Comparison of ENCODE assay signal across 16 cellular contexts in the genomic region with DNA sequence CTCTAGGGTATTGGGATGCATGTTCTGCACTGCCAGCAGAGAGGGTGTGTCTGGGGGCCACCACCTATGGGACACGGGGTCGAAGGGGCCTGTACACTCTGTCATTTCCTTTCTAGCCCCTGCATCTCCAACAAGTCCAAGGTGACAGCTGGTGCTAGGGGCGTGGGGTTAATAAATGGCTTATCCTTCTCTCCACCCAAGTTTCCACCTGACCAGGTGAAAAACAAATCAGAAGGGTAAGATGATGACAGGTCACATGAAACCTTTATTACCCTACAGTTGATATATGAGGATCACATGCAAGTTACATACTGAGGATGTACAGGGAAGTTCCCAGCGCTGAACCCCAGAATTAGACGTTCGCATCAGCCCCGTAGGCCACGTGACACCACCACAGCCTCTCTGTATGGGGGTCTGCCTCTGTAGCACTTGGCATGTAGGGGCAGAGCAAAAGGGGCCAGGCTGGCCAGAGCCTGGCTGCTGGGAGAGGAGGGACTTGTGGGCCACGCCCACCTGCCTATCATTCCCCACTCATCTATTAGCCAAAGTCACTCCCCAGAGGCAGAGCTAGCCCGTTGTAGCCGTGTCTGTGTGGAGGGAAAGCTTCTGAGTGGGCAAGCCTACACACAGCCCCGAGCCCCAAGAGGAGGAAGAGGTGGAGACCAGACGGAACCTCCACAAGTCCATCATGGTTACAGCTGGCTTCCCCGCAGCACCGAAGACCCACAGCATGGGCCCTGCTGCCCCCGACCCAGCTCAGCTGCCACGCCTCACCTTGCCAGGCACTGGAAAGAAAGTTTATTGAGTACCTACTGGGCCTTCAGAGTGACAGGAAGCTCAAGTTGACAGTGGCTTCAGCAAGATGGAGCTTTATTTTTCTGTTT. TPM values are rescaled to one million over a fixed set of nuclear protein-coding genes. Genes with fewer than 3 reads are reported as not detected.
DNase-seq lines count a peak whose midpoint lies in the region; ATAC-seq and TF ChIP-seq lines count a peak whose summit lies in the region.
"Had no signal": no experiment of that assay in that cellular context is flagged by ENCODE, and none has a peak within 500 bp of the region (broad histone marks: within the 10 kb centered on the region; RNA-seq: fewer than 3 reads in every experiment).

No MANE protein-coding gene starts in this region.

- no peak overlapping the region for H3K4me3 Mint-ChIP-seq in stimulated activated effector memory CD8-positive, alpha-beta T cell treated with anti-CD3 and anti-CD28 coated beads, Interleukin-12 subunit alpha, Interleukin-12 subunit beta, amount 100 ng/mL, for 72 hours

- H3K36me3 ChIP-seq in BLaER1 treated with 17β-estradiol and CSF1 and Interleukin-3, amounts not matched to agents 10 nM and 100 nM: peaks cover 0 to 24% (median 7%) of the 10 kb centered on the region in 11 experiments; a peak in 7 of 22 replicates
- H3K36me3 ChIP-seq in mucosa of descending colon (ENCODE audit: low read depth) (peaks cover 3% of the 10 kb centered on the region), vagina (no peaks in the 10 kb centered on the region)
- H3K36me3 ChIP-seq: ascending aorta had no signal

- H3K27me3 ChIP-seq in BLaER1 treated with 17β-estradiol and CSF1 and Interleukin-3, amounts not matched to agents 10 nM and 100 nM: peaks cover 0 to 6% (median 0%) of the 10 kb centered on the region in 11 experiments; a peak in 4 of 22 replicates
- H3K27me3 ChIP-seq in vagina: no peaks in the 10 kb centered on the region
- H3K27me3 ChIP-seq: ascending aorta had no signal

- H4K20me1 ChIP-seq in BLaER1 treated with 17β-estradiol and CSF1 and Interleukin-3, amounts not matched to agents 10 nM and 100 nM: peaks cover 0 to 40% (median 18%) of the 10 kb centered on the region in 11 experiments; a peak in 16 of 22 replicates

- DNase-seq in ELF-1 (ENCODE audit: low read depth, low spot score) (peak; percentile 54), mucosa of descending colon (peak; percentile 62 to 71 (median 69)), head of caudate nucleus (no peak), vagina (ENCODE audit: extremely low spot score in 2 of 2) (no peak)
- no peak for DNase-seq in stimulated activated effector memory CD8-positive, alpha-beta T cell treated with anti-CD3 and anti-CD28 coated beads, Interleukin-12 subunit alpha, Interleukin-12 subunit beta, amount 100 ng/mL, for 72 hours (ENCODE audit: low spot score in 2 of 2)
- DNase-seq: activated CD8-positive, alpha-beta memory T cell treated with anti-CD3 and anti-CD28 coated beads, Interleukin-2, amount 10 ng/mL, durations not matched to agents 7 days and 5 days; effector memory CD8-positive, alpha-beta T cell; NCI-H187; stimulated activated CD4-positive, alpha-beta T cell treated with anti-CD3 and anti-CD28 coated beads, Interleukin-2, amount 100 ng/mL, for 48 hours; stimulated activated naive CD8-positive, alpha-beta T cell treated with anti-CD3 and anti-CD28 coated beads, Interleukin-15, Interleukin-2, amounts not matched to agents 100 U/mL and 50 U/mL, for 24 hours; T-helper 2 cell had no signal

- intact Hi-C loops in mucosa of descending colon (cut with DNase I, micrococcal nuclease) (no loop called here), head of caudate nucleus (cut with DNase I) (loop anchor here (5.0 kb wide), 1 partner anchor 159 kb away; the partner anchor contains the start of gene LCN12), vagina (cut with DNase I) (no loop called here)

- TF ChIP-seq POLR2A in vagina (IDR thresholded peaks at IDR 0.05): no peak

- peak overlapping the region in 4 of 11 experiments; percentile 4 to 91 (median 86); a peak in 2 of 22 replicates for H3K9ac ChIP-seq in BLaER1 treated with 17β-estradiol and CSF1 and Interleukin-3, amounts not matched to agents 10 nM and 100 nM

- no peaks in the 10 kb centered on the region for H3K36me3 Mint-ChIP-seq in stimulated activated effector memory CD8-positive, alpha-beta T cell treated with anti-CD3 and anti-CD28 coated beads, Interleukin-12 subunit alpha, Interleukin-12 subunit beta, amount 100 ng/mL, for 72 hours
- H3K36me3 Mint-ChIP-seq: activated CD8-positive, alpha-beta memory T cell treated with anti-CD3 and anti-CD28 coated beads, Interleukin-2, amount 10 ng/mL, durations not matched to agents 7 days and 5 days had no signal

- peak; percentile 0 for ATAC-seq in mucosa of descending colon
- ATAC-seq in stimulated activated effector memory CD8-positive, alpha-beta T cell treated with anti-CD3 and anti-CD28 coated beads, Interleukin-12 subunit alpha, Interleukin-12 subunit beta, amount 100 ng/mL, for 72 hours: no peak
- ATAC-seq: activated CD8-positive, alpha-beta memory T cell treated with anti-CD3 and anti-CD28 coated beads, Interleukin-2, amount 10 ng/mL, durations not matched to agents 7 days and 5 days; effector memory CD8-positive, alpha-beta T cell; heart left ventricle; stimulated activated naive CD8-positive, alpha-beta T cell treated with anti-CD3 and anti-CD28 coated beads, Interleukin-15, Interleukin-2, amounts not matched to agents 100 U/mL and 50 U/mL, for 24 hours had no signal

- H3K27ac ChIP-seq in BLaER1 treated with 17β-estradiol and CSF1 and Interleukin-3, amounts not matched to agents 10 nM and 100 nM: no peak overlapping the region
- H3K27ac ChIP-seq in VCaP (peak overlapping the region; percentile 100), vagina (no peak overlapping the region)
- H3K27ac ChIP-seq: ascending aorta had no signal

- TF ChIP-seq CTCF in VCaP (conservative IDR thresholded peaks at IDR 0.05): no peak
- no peak for TF ChIP-seq CTCF in mucosa of descending colon (IDR thresholded peaks at IDR 0.05)
- TF ChIP-seq CTCF in vagina (IDR thresholded peaks at IDR 0.05): no peak

- H3K9me3 ChIP-seq in BLaER1 treated with 17β-estradiol and CSF1 and Interleukin-3, amounts not matched to agents 10 nM and 100 nM (replicated peaks in 1 of 11): no peaks in the 10 kb centered on the region
- H3K9me3 ChIP-seq in mucosa of descending colon: no peaks in the 10 kb centered on the region
- H3K9me3 ChIP-seq in vagina: no peaks in the 10 kb centered on the region
- H3K9me3 ChIP-seq: ascending aorta, heart left ventricle had no signal

- H3K4me3 ChIP-seq in BLaER1 treated with 17β-estradiol and CSF1 and Interleukin-3, amounts not matched to agents 10 nM and 100 nM: no peak overlapping the region
- H3K4me3 ChIP-seq in mucosa of descending colon (no peak overlapping the region), vagina (no peak overlapping the region)

- H3K4me2 ChIP-seq in BLaER1 treated with 17β-estradiol and CSF1 and Interleukin-3, amounts not matched to agents 10 nM and 100 nM: peak overlapping the region in 8 of 11 experiments; percentile 93 to 99 (median 97); a peak in 13 of 22 replicates

- H3K4me1 Mint-ChIP-seq in stimulated activated effector memory CD8-positive, alpha-beta T cell treated with anti-CD3 and anti-CD28 coated beads, Interleukin-12 subunit alpha, Interleukin-12 subunit beta, amount 100 ng/mL, for 72 hours: peaks cover 14% of the 10 kb centered on the region

- H3K4me1 ChIP-seq in BLaER1 treated with 17β-estradiol and CSF1 and Interleukin-3, amounts not matched to agents 10 nM and 100 nM: peaks cover 29 to 79% (median 66%) of the 10 kb centered on the region in 10 experiments
- H3K4me1 ChIP-seq in mucosa of descending colon (ENCODE audit: low read depth): peaks cover 49% of the 10 kb centered on the region
- H3K4me1 ChIP-seq in vagina: peaks cover 26% of the 10 kb centered on the region

- H3K27ac Mint-ChIP-seq in stimulated activated effector memory CD8-positive, alpha-beta T cell treated with anti-CD3 and anti-CD28 coated beads, Interleukin-12 subunit alpha, Interleukin-12 subunit beta, amount 100 ng/mL, for 72 hours: no peak overlapping the region

- H3K9me3 Mint-ChIP-seq in stimulated activated effector memory CD8-positive, alpha-beta T cell treated with anti-CD3 and anti-CD28 coated beads, Interleukin-12 subunit alpha, Interleukin-12 subunit beta, amount 100 ng/mL, for 72 hours: no peaks in the 10 kb centered on the region
- H3K9me3 Mint-ChIP-seq: effector memory CD8-positive, alpha-beta T cell had no signal

RNA-seq across cellular contexts. Expression of gene TMEM141, which starts 2.2 kb away (rescaled TPM):
- total RNA-seq in mucosa of descending colon (100 to 1,000 TPM; 110 to 373 (median 127) TPM), vagina (64.1 TPM)

RNA-seq across cellular contexts. Expression of gene CCDC183, which starts 2.8 kb away (rescaled TPM):
- total RNA-seq in mucosa of descending colon: 10 to 100 TPM in 1 of 3 donors, 1 to 10 TPM in 2; 4.0 to 38.0 (median 7.0) TPM
- total RNA-seq in vagina: not detected
- total RNA-seq: ascending aorta had no signal

RNA-seq across cellular contexts. Expression of gene RABL6, which starts 14.4 kb away (rescaled TPM):
- total RNA-seq in mucosa of descending colon: 100 to 1,000 TPM in 2 of 3 donors, 10 to 100 TPM in 1; 92.1 to 142 (median 112) TPM
- total RNA-seq in vagina: 31.7 TPM

RNA-seq across cellular contexts. Expression of gene LCN15, which starts 29.0 kb away (rescaled TPM):
- total RNA-seq in mucosa of descending colon (10 to 100 TPM in 1 of 3 donors, 1 to 10 TPM in 2; 1.6 to 17.2 (median 3.7) TPM), vagina (not detected)
- total RNA-seq: activated CD8-positive, alpha-beta memory T cell treated with anti-CD3 and anti-CD28 coated beads, Interleukin-2, amount 10 ng/mL, durations not matched to agents 7 days and 5 days; ascending aorta; lower leg skin had no signal

RNA-seq across cellular contexts. Expression of gene LCN8, which starts 35.3 kb away (rescaled TPM):
- total RNA-seq in mucosa of descending colon (not detected), vagina (not detected)
- total RNA-seq: activated CD8-positive, alpha-beta memory T cell treated with anti-CD3 and anti-CD28 coated beads, Interleukin-2, amount 10 ng/mL, durations not matched to agents 7 days and 5 days; ascending aorta; heart left ventricle; lower leg skin had no signal

Comparison
In these comparisons a context has a peak if more than half of its experiments do, and no peak if none do; other contexts are left out.
1. DNase-seq: peak in ELF-1 (single experiment) and mucosa of descending colon (3 of 3); none in head of caudate nucleus (0 of 42), vagina (0 of 2) and stimulated activated effector memory CD8-positive, alpha-beta T cell treated with anti-CD3 and anti-CD28 coated beads, Interleukin-12 subunit alpha, Interleukin-12 subunit beta, amount 100 ng/mL, for 72 hours (0 of 2).